ENCODE assay signal across 11 cellular contexts in the genomic region with DNA sequence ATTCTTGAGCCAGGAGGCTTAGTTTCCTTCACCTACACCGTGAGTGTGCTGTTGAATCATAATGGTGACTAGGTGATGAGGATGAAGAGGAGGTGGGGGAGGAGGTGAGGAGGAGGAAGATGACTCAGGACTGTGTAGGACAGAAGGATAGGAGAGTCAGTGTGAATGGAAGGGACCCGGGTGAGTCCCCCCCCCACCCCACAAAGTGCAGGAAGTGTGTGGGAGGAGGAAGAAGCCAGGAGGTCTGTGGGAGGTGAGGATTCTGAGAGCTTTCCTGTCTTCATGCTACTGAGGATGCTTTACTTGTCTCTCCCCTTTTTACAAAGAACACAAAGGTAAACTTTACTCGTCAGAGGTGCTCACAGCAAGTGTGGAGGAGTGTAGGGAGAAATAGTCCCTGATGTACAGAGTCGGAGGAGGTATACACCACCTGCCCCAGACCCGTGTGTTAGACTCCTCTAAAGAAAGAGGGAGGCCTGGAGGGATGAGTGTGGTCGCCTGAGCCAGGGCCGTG. TPM values are rescaled to one million over a fixed set of nuclear protein-coding genes. Genes with fewer than 3 reads are reported as not detected.
DNase-seq lines count a peak whose midpoint lies in the region; TF ChIP-seq lines count a peak whose summit lies in the region.
"Had no signal": no experiment of that assay in that cellular context is flagged by ENCODE, and none has a peak within 500 bp of the region (broad histone marks: within the 10 kb centered on the region; RNA-seq: fewer than 3 reads in every experiment).

No MANE protein-coding gene starts in this region.

- H3K27ac Mint-ChIP-seq in MCF 10A (ENCODE audit: low read depth, unreplicated experiment) (no peak overlapping the region), neural crest cell (ENCODE audit: unreplicated experiment) (peak overlapping the region; percentile 40)
- peak overlapping the region; percentile 81 for H3K27ac Mint-ChIP-seq in activated naive CD4-positive, alpha-beta T cell treated with anti-CD3 and anti-CD28 coated beads for 36 hours
- H3K27ac Mint-ChIP-seq: stimulated activated naive B cell treated with anti-CD40 and anti-IgM and Interleukin-4, amounts not matched to agents 10 μg/mL and 1 μg/mL and 100 μg/mL, for 72 hours had no signal

- H3K4me3 ChIP-seq in breast epithelium (no peak overlapping the region), tibial artery (no peak overlapping the region)

- H3K9me3 ChIP-seq in breast epithelium (no peaks in the 10 kb centered on the region), tibial artery (no peaks in the 10 kb centered on the region)

- no peak for TF ChIP-seq CTCF in MCF 10A (IDR thresholded peaks at IDR 0.05; ENCODE audit: unreplicated experiment)
- no peak for TF ChIP-seq CTCF in breast epithelium (IDR thresholded peaks at IDR 0.05)
- no peak for TF ChIP-seq CTCF in neural crest cell (conservative IDR thresholded peaks at IDR 0.05)
- no peak for TF ChIP-seq CTCF in tibial artery (IDR thresholded peaks at IDR 0.05)

- CTCF ChIA-PET in MCF 10A (lab: Yijun Ruan, JAX), result interaction anchor here (1.8 to 7.0 kb wide), 4 partner anchors 10 to 41 kb away, joined by 11 to 43 read pairs (median 26); no protein-coding TSS in a partner anchor
- CTCF ChIA-PET in activated naive CD4-positive, alpha-beta T cell treated with anti-CD3 and anti-CD28 coated beads for 36 hours (lab: Charles Lee), result interaction anchor here (0.6 to 20.8 kb wide), 7 partner anchors 8 to 507 kb away, joined by 3 to 454 read pairs (median 5); partner anchors contain the start of gene ABHD10

- H3K4me3 Mint-ChIP-seq in MCF 10A (ENCODE audit: unreplicated experiment), result no peak overlapping the region
- peak overlapping the region; percentile 49 for H3K4me3 Mint-ChIP-seq in activated naive CD4-positive, alpha-beta T cell treated with anti-CD3 and anti-CD28 coated beads for 36 hours
- peak overlapping the region; percentile 99 for H3K4me3 Mint-ChIP-seq in neural crest cell
- H3K4me3 Mint-ChIP-seq: stimulated activated naive B cell treated with anti-CD40 and anti-IgM and Interleukin-4, amounts not matched to agents 10 μg/mL and 1 μg/mL and 100 μg/mL, for 72 hours had no signal

- H3K27me3 ChIP-seq in breast epithelium (no peaks in the 10 kb centered on the region), tibial artery (peaks cover 0 to 13% of the 10 kb centered on the region in 2 donors)

- TF ChIP-seq POLR2A in breast epithelium (IDR thresholded peaks at IDR 0.05), result no peak

- H3K36me3 Mint-ChIP-seq in MCF 10A (ENCODE audit: insufficient read depth, unreplicated experiment), result no peaks in the 10 kb centered on the region
- H3K36me3 Mint-ChIP-seq in activated naive CD4-positive, alpha-beta T cell treated with anti-CD3 and anti-CD28 coated beads for 36 hours (ENCODE audit: low read depth), result no peaks in the 10 kb centered on the region
- H3K36me3 Mint-ChIP-seq in neural crest cell (ENCODE audit: low read depth), result peaks cover 23% of the 10 kb centered on the region
- H3K36me3 Mint-ChIP-seq: stimulated activated naive B cell treated with anti-CD40 and anti-IgM and Interleukin-4, amounts not matched to agents 10 μg/mL and 1 μg/mL and 100 μg/mL, for 72 hours had no signal

- BruUV-seq in MCF 10A (replicated peaks; lab: Mats Ljungman, UMichigan), result no TSS peak

- POLR2A ChIA-PET in MCF 10A (lab: Yijun Ruan, JAX), result interaction anchor here (1.2 kb wide), 1 partner anchor 10 kb away, joined by 3 read pairs; no protein-coding TSS in a partner anchor

- DNase-seq in MCF 10A (ENCODE audit: unreplicated experiment), result peak; percentile 56
- no peak for DNase-seq in breast epithelium (ENCODE audit: low spot score in 2 of 2)
- peak; percentile 83 for DNase-seq in activated naive CD4-positive, alpha-beta T cell treated with anti-CD3 and anti-CD28 coated beads for 36 hours
- DNase-seq in neural crest cell (ENCODE audit: low read depth, low spot score), result no peak
- DNase-seq in NCI-H2107 (lab: John Stamatoyannopoulos, UW), result no peak
- DNase-seq in NCI-H2107 treated with DMSO at 0.1 percent for 48 hours (lab: John Stamatoyannopoulos, UW; ENCODE audit: unreplicated experiment), result no peak
- DNase-seq in NCI-H446 treated with DMSO at 0.1 percent for 48 hours (lab: John Stamatoyannopoulos, UW), result no peak
- DNase-seq in tibial artery, result no peak
- DNase-seq: stimulated activated naive B cell treated with anti-CD40 and anti-IgM and Interleukin-4, amounts not matched to agents 10 μg/mL and 1 μg/mL and 100 μg/mL, for 72 hours had no signal

- H3K27ac ChIP-seq in breast epithelium (no peak overlapping the region), tibial artery (no peak overlapping the region)

- H3K27me3 Mint-ChIP-seq in MCF 10A (ENCODE audit: insufficient read depth, unreplicated experiment) (no peaks in the 10 kb centered on the region), neural crest cell (ENCODE audit: low read depth) (no peaks in the 10 kb centered on the region)
- no peaks in the 10 kb centered on the region for H3K27me3 Mint-ChIP-seq in activated naive CD4-positive, alpha-beta T cell treated with anti-CD3 and anti-CD28 coated beads for 36 hours (ENCODE audit: low read depth)

- no peaks in the 10 kb centered on the region for H3K36me3 ChIP-seq in breast epithelium
- no peaks in the 10 kb centered on the region for H3K36me3 ChIP-seq in tibial artery

- intact Hi-C loops in MCF 10A (cut with micrococcal nuclease) (no loop called here), breast epithelium (cut with DNase I; ENCODE audit: low total_unique reads) (no loop called here), tibial artery (cut with DNase I; ENCODE audit: low total_unique reads) (no loop called here)
- intact Hi-C loops in activated naive CD4-positive, alpha-beta T cell treated with anti-CD3 and anti-CD28 coated beads for 36 hours (cut with micrococcal nuclease), result loop anchor here (1.0 kb wide), 6 partner anchors 11 to 334 kb away; no protein-coding TSS in a partner anchor

- H3K4me1 Mint-ChIP-seq in MCF 10A (ENCODE audit: insufficient read depth, unreplicated experiment) (peaks cover 9% of the 10 kb centered on the region), neural crest cell (peaks cover 61% of the 10 kb centered on the region)
- peaks cover 61% of the 10 kb centered on the region for H3K4me1 Mint-ChIP-seq in activated naive CD4-positive, alpha-beta T cell treated with anti-CD3 and anti-CD28 coated beads for 36 hours (ENCODE audit: low read depth)

- H3K4me1 ChIP-seq in breast epithelium, result no peaks in the 10 kb centered on the region
- peaks cover 0 to 14% (median 10%) of the 10 kb centered on the region in 4 donors for H3K4me1 ChIP-seq in tibial artery

- H3K9me3 Mint-ChIP-seq in MCF 10A (ENCODE audit: unreplicated experiment) (no peaks in the 10 kb centered on the region), neural crest cell (no peaks in the 10 kb centered on the region)
- H3K9me3 Mint-ChIP-seq in activated naive CD4-positive, alpha-beta T cell treated with anti-CD3 and anti-CD28 coated beads for 36 hours, result no peaks in the 10 kb centered on the region
- H3K9me3 Mint-ChIP-seq: stimulated activated naive B cell treated with anti-CD40 and anti-IgM and Interleukin-4, amounts not matched to agents 10 μg/mL and 1 μg/mL and 100 μg/mL, for 72 hours had no signal

RNA-seq across cellular contexts. Expression of gene TAGLN3, which starts 3.8 kb away (rescaled TPM):
- total RNA-seq in MCF 10A (2022), result not detected in 2 replicates
- total RNA-seq in breast epithelium, result not detected
- total RNA-seq in activated naive CD4-positive, alpha-beta T cell treated with anti-CD3 and anti-CD28 coated beads for 36 hours, result 1 to 10 TPM; 1.2 TPM
- total RNA-seq in neural crest cell, result 62.6 and 70.2 TPM in 2 replicates
- total RNA-seq: dermis microvascular lymphatic vessel endothelial cell had no signal

RNA-seq across cellular contexts. Expression of gene ABHD10, which starts 23.7 kb away (rescaled TPM):
- total RNA-seq in MCF 10A (2022), result 26.0 and 34.1 TPM in 2 replicates
- total RNA-seq in breast epithelium, result 10 to 100 TPM; 17.3 to 28.5 (median 22.6) TPM
- total RNA-seq in activated naive CD4-positive, alpha-beta T cell treated with anti-CD3 and anti-CD28 coated beads for 36 hours, result 10 to 100 TPM; 53.1 to 54.6 TPM
- 52.7 and 55.6 TPM in 2 replicates for total RNA-seq in neural crest cell

RNA-seq across cellular contexts. Expression of gene TMPRSS7, which starts 32.0 kb away (rescaled TPM):
- total RNA-seq in MCF 10A (2022) (0.22 TPM in 1 of 2 replicates, not detected in the other), breast epithelium (under 1 TPM in 1 of 3 donors, not detected in 2; 0.15 TPM), neural crest cell (not detected in 2 replicates)
- total RNA-seq in activated naive CD4-positive, alpha-beta T cell treated with anti-CD3 and anti-CD28 coated beads for 36 hours, result not detected
- total RNA-seq: activated CD8-positive, alpha-beta memory T cell treated with anti-CD3 and anti-CD28 coated beads for 36 hours; dermis microvascular lymphatic vessel endothelial cell had no signal

Comparison
In these comparisons a context has a peak if more than half of its experiments do, and no peak if none do; other contexts are left out.
1. DNase-seq: peak in MCF 10A (single experiment) and activated naive CD4-positive, alpha-beta T cell treated with anti-CD3 and anti-CD28 coated beads for 36 hours (single experiment); none in breast epithelium (0 of 2), neural crest cell (single experiment), NCI-H2107 (single experiment), NCI-H2107 treated with DMSO at 0.1 percent for 48 hours (single experiment), NCI-H446 treated with DMSO at 0.1 percent for 48 hours (single experiment) and tibial artery (0 of 2).
2. RNA of gene TAGLN3, which starts 3.8 kb away (total RNA-seq): 62.6 to 70.2 TPM in neural crest cell; 1.2 TPM in activated naive CD4-positive, alpha-beta T cell treated with anti-CD3 and anti-CD28 coated beads for 36 hours, not detected in MCF 10A and not detected in breast epithelium; every median in the first group is over 10 times any median in the second.